9 cellular contexts compared by ENCODE assay signal in the genomic region with DNA sequence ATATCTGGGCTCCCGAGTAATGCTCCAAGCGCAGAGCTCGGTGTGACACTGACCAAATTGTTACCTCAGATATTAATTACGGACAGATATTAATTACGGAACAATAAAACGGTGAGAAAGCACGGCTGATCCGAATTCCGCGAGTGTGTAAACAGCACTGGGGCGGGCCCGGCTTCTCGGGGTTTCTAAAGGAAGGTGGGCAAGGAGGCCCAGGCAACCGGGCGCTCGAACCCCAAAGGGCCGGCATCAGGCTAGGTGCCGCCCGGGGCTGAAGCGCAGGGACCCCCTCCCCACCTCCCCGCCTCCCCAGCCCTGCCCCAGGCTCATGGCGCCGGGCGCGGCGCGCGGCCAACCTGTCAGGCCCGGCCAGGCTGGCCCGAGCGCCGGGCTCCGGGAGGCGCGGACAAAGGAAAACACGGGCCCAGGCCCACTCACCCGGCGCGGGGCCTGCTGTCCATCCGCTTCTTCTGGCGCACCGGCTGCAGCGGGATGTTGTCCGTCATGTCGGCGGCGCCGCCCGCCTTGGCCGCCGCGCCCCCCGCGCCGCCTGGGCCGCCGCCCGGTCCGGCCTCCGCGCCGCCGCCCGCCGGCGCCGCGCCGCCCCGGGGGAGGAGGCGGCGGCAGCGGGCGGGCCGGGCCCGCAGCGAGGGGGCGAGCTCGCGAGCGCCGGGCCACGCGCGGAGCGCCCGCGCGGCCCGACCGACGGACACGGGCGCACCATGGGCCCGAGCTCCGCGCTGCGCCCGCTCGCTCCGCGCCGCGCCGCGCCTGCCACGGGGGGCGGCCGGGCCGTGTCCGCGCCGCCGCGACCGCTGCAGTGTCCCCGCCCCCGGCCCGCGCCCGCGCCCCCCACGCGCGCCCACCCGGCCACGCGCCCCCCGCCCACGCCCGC. TPM values are rescaled to one million over a fixed set of nuclear protein-coding genes. Genes with fewer than 3 reads are reported as not detected.
DNase-seq lines count a peak whose midpoint lies in the region; ATAC-seq and TF ChIP-seq lines count a peak whose summit lies in the region.
"Had no signal": no experiment of that assay in that cellular context is flagged by ENCODE, and none has a peak within 500 bp of the region (broad histone marks: within the 10 kb centered on the region; RNA-seq: fewer than 3 reads in every experiment).

ATP9A (minus strand) TSS at position 524 of the 892 bp plus-strand sequence; CDS start at position 503, 21 bp downstream.

- peaks cover 24% of the 10 kb centered on the region for H3K4me1 Mint-ChIP-seq in HFFc6 (ENCODE audit: low read depth)

- intact Hi-C loops in body of pancreas (cut with DNase I) = no loop called here

- peak in 1 of 3 donors; percentile 15 for TF ChIP-seq POLR2A in body of pancreas (IDR thresholded peaks at IDR 0.05)

- no peaks in the 10 kb centered on the region for H3K9me3 Mint-ChIP-seq in HFFc6

- H3K9me3 ChIP-seq in body of pancreas (no peaks in the 10 kb centered on the region), iPS DF 6.9 (ENCODE audit: control insufficient read depth, insufficient read depth, low read length) (no peaks in the 10 kb centered on the region)

- no peaks in the 10 kb centered on the region for H3K36me3 Mint-ChIP-seq in HFFc6 (ENCODE audit: low read depth)

- H3K36me3 ChIP-seq in body of pancreas (replicated peaks in 1 of 2; ENCODE audit: insufficient read depth in 1 of 2, low read depth in 2 of 2) (no peaks in the 10 kb centered on the region), iPS DF 6.9 (ENCODE audit: control insufficient read depth, insufficient read depth, low read length) (no peaks in the 10 kb centered on the region)

- H3K4me1 ChIP-seq in body of pancreas = no peaks in the 10 kb centered on the region
- H3K4me1 ChIP-seq in iPS DF 6.9 (ENCODE audit: control insufficient read depth, insufficient read depth, low read length) = no peaks in the 10 kb centered on the region; the same call in 1 of the 2 replicates

- ATAC-seq in body of pancreas (peak; percentile 43), GM21515 (IDR thresholded peaks at IDR 0.05; ENCODE audit: unreplicated experiment) (no peak), HG03571 (IDR thresholded peaks at IDR 0.05; ENCODE audit: unreplicated experiment) (no peak)

- H3K27ac ChIP-seq in body of pancreas = peak within 1 kb of the TSS; percentile 37 to 86 (median 78)
- no peak within 1 kb of the TSS for H3K27ac ChIP-seq in iPS DF 6.9 (ENCODE audit: low read length)
- H3K27ac ChIP-seq: HL-60 had no signal

- TF ChIP-seq CTCF in AG09309 (IDR thresholded peaks at IDR 0.05; ENCODE audit: control insufficient read depth, insufficient read depth, low read depth, low read length, missing control alignments) (no peak), HFFc6 (IDR thresholded peaks at IDR 0.05) (peak; percentile 30; the same call in 1 of the 2 replicates), body of pancreas (IDR thresholded peaks at IDR 0.05) (no peak), GM13977 (IDR thresholded peaks at IDR 0.05; ENCODE audit: extremely low read depth, insufficient read depth, missing control alignments) (no peak)

- in situ Hi-C loops in GM13977 (cut with MboI; ENCODE audit: low pct_unique_long_range_greater_than_20kb, low sequenced_read_pairs, unreplicated experiment) = no loop called here

- peak within 1 kb of the TSS; percentile 86 for H3K4me3 Mint-ChIP-seq in HFFc6

- H3K27ac Mint-ChIP-seq in HFFc6 = peak within 1 kb of the TSS; percentile 58

- peaks cover under 1% of the 10 kb centered on the region; the same call in 1 of the 2 replicates for H3K27me3 Mint-ChIP-seq in HFFc6 (ENCODE audit: insufficient read depth)

- H3K27me3 ChIP-seq in body of pancreas (no peaks in the 10 kb centered on the region), iPS DF 6.9 (ENCODE audit: control insufficient read depth, insufficient read depth, low read length) (no peaks in the 10 kb centered on the region)

- H3K4me3 ChIP-seq in AG09309 (ENCODE audit: control insufficient read depth, low read depth, low read length) (peak within 1 kb of the TSS; percentile 78), body of pancreas (peak within 1 kb of the TSS; percentile 78 to 84), iPS DF 6.9 (ENCODE audit: low read length) (peak within 1 kb of the TSS; percentile 40)

- DNase-seq in AG09309 (ENCODE audit: low read depth) (no peak), HFFc6 (no peak), body of pancreas (peak; percentile 37 to 57 (median 42)), iPS DF 6.9 (ENCODE audit: low read depth, low spot score) (no peak), renal cortical epithelial cell (ENCODE audit: low read depth) (no peak), GM13977 (ENCODE audit: low spot score) (no peak)

- 0% methylated on average over 12 to 42 of the region's 131 CpGs for WGBS in body of pancreas, 2 donors
- no CpG with 5 or more reads among the region's 131 CpGs for WGBS in iPS DF 6.9 (ENCODE audit: insufficient coverage, insufficient read length)

RNA-seq across cellular contexts. Expression of gene ATP9A, which starts in this region (rescaled TPM):
- total RNA-seq in HFFc6 (2021; fragmentation: NEBNext Ultra II Directional; extraction: Animal tissue kit (Norgen Biotek cat#: 25700)) = 10 to 100 TPM; 21.4 to 34.0 (median 22.8) TPM
- 10 to 100 TPM; 16.8 to 24.6 TPM for total RNA-seq in body of pancreas
- 33.0 and 60.6 TPM in 2 replicates for total RNA-seq in renal cortical epithelial cell

Comparison
In these comparisons a context has a peak if more than half of its experiments do, and no peak if none do; other contexts are left out.
1. DNase-seq: peak in body of pancreas (4 of 4); none in AG09309 (single experiment), HFFc6 (single experiment), iPS DF 6.9 (single experiment), renal cortical epithelial cell (single experiment) and GM13977 (single experiment).
2. Peak in every context shown above with its lines, with median percentiles within 50 percentile points of each other: H3K4me3 ChIP-seq.